ENCODE assay signal across 16 cellular contexts in the genomic region with DNA sequence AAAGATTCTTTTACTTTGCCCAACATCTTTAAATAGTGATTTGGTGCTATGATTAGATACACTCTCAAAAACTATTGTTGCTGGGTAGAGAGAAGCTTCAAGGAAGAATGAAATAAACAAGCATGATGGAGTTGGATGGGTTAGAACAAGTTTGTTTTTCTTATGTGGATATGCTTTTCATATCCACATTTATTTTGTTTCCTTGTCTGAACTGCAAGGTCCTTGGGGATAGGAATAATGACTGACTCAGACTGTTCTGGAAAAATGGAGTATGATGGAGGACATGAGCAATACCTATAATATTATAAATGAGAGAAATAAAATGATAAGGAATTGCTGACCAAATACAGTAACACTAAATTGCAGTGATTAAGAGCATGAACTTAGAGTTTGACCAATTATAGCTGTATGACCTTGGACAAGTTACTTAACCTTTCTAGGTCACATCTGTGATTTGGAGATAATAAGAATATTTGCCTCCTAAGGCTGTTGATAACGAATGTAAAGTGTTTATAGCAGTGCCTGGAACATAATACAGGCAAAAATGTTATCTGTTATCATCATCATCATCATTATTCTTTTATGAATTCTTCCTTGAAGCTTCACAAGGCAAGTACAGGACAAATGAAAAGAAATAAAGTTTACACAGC.
DNase-seq lines count a peak whose midpoint lies in the region; ATAC-seq, FAIRE-seq and TF ChIP-seq lines count a peak whose summit lies in the region.
"Had no signal": no experiment of that assay in that cellular context is flagged by ENCODE, and none has a peak within 500 bp of the region (broad histone marks: within the 10 kb centered on the region; RNA-seq: fewer than 3 reads in every experiment).

No MANE protein-coding gene starts in this region.

- no peak overlapping the region for H3K4me2 ChIP-seq in osteoblast (ENCODE audit: insufficient read depth, low read length)
- H3K4me2 ChIP-seq: BLaER1 treated with 17β-estradiol and CSF1 and Interleukin-3, amounts not matched to agents 10 nM and 100 nM had no signal

- no peak for ATAC-seq in activated CD4-positive, CD25-positive, alpha-beta regulatory T cell treated with anti-CD3 and anti-CD28 coated beads, Interleukin-2, amount 50 U/mL, for 24 hours
- ATAC-seq in foreskin keratinocyte: no peak

- TF ChIP-seq POLR2A in H54 (IDR thresholded peaks at IDR 0.05; ENCODE audit: low read depth, low read length) (no peak), spleen (IDR thresholded peaks at IDR 0.05) (no peak)

- 28 to 56% (median 43%) methylated on average over 1 of the region's 1 CpG for WGBS in spleen, 5 donors

- TF ChIP-seq CTCF in osteoblast (IDR thresholded peaks at IDR 0.05; ENCODE audit: extremely low read depth, low read depth, low read length) (no peak), spleen (IDR thresholded peaks at IDR 0.05 in 8 of 11, conservative IDR thresholded peaks at IDR 0.05 in 3 of 11) (no peak), foreskin keratinocyte (conservative IDR thresholded peaks at IDR 0.05) (no peak)

- DNase-seq in H54 (ENCODE audit: insufficient read length, low spot score) (no peak), amniotic epithelial cell (ENCODE audit: low read depth) (peak; percentile 91), fibroblast of peridontal ligament (ENCODE audit: extremely low read depth) (peak; percentile 57), osteoblast (ENCODE audit: insufficient read length, low spot score, missing footprints) (no peak), spleen (no peak), foreskin keratinocyte (no peak), G401 (ENCODE audit: low spot score) (no peak)
- DNase-seq: ACHN; CD4-positive, CD25-positive, alpha-beta regulatory T cell; DMS53; GOT3; HCEC 1CT; HFFc6 had no signal

- no peaks in the 10 kb centered on the region for H3K9me3 ChIP-seq in osteoblast (ENCODE audit: low read depth, low read length)
- peaks cover 4 to 34% (median 27%) of the 10 kb centered on the region in 8 donors for H3K9me3 ChIP-seq in spleen

- H3K4me3 ChIP-seq in osteoblast (ENCODE audit: insufficient read depth, low read length): no peak overlapping the region
- no peak overlapping the region for H3K4me3 ChIP-seq in spleen
- H3K4me3 ChIP-seq: BLaER1 treated with 17β-estradiol and CSF1 and Interleukin-3, amounts not matched to agents 10 nM and 100 nM had no signal

- H3K79me2 ChIP-seq in osteoblast (ENCODE audit: insufficient read depth, low read length): no peaks in the 10 kb centered on the region

- in situ Hi-C loops in G401 (cut with HindIII; ENCODE audit: low sequenced_read_pairs): no loop called here

- H3K27ac ChIP-seq in osteoblast (ENCODE audit: low read depth, low read length) (peak overlapping the region; percentile 19), spleen (no peak overlapping the region), foreskin keratinocyte (no peak overlapping the region)
- H3K27ac ChIP-seq: BLaER1 treated with 17β-estradiol and CSF1 and Interleukin-3, amounts not matched to agents 10 nM and 100 nM; HL-60 had no signal

- H3K4me1 ChIP-seq in osteoblast (ENCODE audit: insufficient read depth, low read length) (peaks cover 16% of the 10 kb centered on the region), spleen (peaks cover 0 to 5% (median 0%) of the 10 kb centered on the region in 6 donors), foreskin keratinocyte (peaks cover 3% of the 10 kb centered on the region)
- H3K4me1 ChIP-seq: BLaER1 treated with 17β-estradiol and CSF1 and Interleukin-3, amounts not matched to agents 10 nM and 100 nM had no signal

- H3K36me3 ChIP-seq in osteoblast (ENCODE audit: insufficient read depth, low read length) (no peaks in the 10 kb centered on the region), spleen (no peaks in the 10 kb centered on the region)
- H3K36me3 ChIP-seq: BLaER1 treated with 17β-estradiol and CSF1 and Interleukin-3, amounts not matched to agents 10 nM and 100 nM had no signal

- H4K20me1 ChIP-seq in osteoblast (ENCODE audit: insufficient read depth, low read length): no peaks in the 10 kb centered on the region
- H4K20me1 ChIP-seq: BLaER1 treated with 17β-estradiol and CSF1 and Interleukin-3, amounts not matched to agents 10 nM and 100 nM had no signal

- H2AFZ ChIP-seq in osteoblast (ENCODE audit: low read length): peak overlapping the region; percentile 8

- no peaks in the 10 kb centered on the region for H3K27me3 ChIP-seq in osteoblast (ENCODE audit: insufficient read depth, low read length)
- no peaks in the 10 kb centered on the region for H3K27me3 ChIP-seq in spleen (replicated peaks in 1 of 7)
- H3K27me3 ChIP-seq in foreskin keratinocyte: no peaks in the 10 kb centered on the region
- H3K27me3 ChIP-seq: BLaER1 treated with 17β-estradiol and CSF1 and Interleukin-3, amounts not matched to agents 10 nM and 100 nM had no signal

- intact Hi-C loops in spleen (cut with DNase I; ENCODE audit: low total_unique reads): no loop called here

- FAIRE-seq in H54 (lab: Jason Lieb, UNC): peak; percentile 20

Comparison
In these comparisons a context has a peak if more than half of its experiments do, and no peak if none do; other contexts are left out.
1. DNase-seq: peak in amniotic epithelial cell (single experiment) and fibroblast of peridontal ligament (single experiment); none in H54 (single experiment), osteoblast (single experiment), spleen (single experiment), foreskin keratinocyte (0 of 2) and G401 (single experiment).